1 cellular context compared by ENCODE assay signal in genomic region chr12:66169221-66170170, GRCh38.
TF ChIP-seq lines count a peak whose summit lies in the region.

A gene with protein sequence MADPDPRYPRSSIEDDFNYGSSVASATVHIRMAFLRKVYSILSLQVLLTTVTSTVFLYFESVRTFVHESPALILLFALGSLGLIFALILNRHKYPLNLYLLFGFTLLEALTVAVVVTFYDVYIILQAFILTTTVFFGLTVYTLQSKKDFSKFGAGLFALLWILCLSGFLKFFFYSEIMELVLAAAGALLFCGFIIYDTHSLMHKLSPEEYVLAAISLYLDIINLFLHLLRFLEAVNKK (minus strand): TSS chr12:66169996. CDS start chr12:66169951, 45 bp downstream.

TF ChIP-seq in HepG2, 621 proteins besides CTCF, POLR2A, EP300 and RAD21 (continued from another document and continues in another):
- TF ChIP-seq, protein P1, sequence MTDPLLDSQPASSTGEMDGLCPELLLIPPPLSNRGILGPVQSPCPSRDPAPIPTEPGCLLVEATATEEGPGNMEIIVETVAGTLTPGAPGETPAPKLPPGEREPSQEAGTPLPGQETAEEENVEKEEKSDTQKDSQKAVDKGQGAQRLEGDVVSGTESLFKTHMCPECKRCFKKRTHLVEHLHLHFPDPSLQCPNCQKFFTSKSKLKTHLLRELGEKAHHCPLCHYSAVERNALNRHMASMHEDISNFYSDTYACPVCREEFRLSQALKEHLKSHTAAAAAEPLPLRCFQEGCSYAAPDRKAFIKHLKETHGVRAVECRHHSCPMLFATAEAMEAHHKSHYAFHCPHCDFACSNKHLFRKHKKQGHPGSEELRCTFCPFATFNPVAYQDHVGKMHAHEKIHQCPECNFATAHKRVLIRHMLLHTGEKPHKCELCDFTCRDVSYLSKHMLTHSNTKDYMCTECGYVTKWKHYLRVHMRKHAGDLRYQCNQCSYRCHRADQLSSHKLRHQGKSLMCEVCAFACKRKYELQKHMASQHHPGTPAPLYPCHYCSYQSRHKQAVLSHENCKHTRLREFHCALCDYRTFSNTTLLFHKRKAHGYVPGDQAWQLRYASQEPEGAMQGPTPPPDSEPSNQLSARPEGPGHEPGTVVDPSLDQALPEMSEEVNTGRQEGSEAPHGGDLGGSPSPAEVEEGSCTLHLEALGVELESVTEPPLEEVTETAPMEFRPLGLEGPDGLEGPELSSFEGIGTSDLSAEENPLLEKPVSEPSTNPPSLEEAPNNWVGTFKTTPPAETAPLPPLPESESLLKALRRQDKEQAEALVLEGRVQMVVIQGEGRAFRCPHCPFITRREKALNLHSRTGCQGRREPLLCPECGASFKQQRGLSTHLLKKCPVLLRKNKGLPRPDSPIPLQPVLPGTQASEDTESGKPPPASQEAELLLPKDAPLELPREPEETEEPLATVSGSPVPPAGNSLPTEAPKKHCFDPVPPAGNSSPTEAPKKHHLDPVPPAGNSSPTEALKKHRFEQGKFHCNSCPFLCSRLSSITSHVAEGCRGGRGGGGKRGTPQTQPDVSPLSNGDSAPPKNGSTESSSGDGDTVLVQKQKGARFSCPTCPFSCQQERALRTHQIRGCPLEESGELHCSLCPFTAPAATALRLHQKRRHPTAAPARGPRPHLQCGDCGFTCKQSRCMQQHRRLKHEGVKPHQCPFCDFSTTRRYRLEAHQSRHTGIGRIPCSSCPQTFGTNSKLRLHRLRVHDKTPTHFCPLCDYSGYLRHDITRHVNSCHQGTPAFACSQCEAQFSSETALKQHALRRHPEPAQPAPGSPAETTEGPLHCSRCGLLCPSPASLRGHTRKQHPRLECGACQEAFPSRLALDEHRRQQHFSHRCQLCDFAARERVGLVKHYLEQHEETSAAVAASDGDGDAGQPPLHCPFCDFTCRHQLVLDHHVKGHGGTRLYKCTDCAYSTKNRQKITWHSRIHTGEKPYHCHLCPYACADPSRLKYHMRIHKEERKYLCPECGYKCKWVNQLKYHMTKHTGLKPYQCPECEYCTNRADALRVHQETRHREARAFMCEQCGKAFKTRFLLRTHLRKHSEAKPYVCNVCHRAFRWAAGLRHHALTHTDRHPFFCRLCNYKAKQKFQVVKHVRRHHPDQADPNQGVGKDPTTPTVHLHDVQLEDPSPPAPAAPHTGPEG (CRISPR knock-in tag; IDR thresholded peaks at IDR 0.05): peak; percentile 60; the same call in 1 of the 2 replicates
- TF ChIP-seq, protein P2, sequence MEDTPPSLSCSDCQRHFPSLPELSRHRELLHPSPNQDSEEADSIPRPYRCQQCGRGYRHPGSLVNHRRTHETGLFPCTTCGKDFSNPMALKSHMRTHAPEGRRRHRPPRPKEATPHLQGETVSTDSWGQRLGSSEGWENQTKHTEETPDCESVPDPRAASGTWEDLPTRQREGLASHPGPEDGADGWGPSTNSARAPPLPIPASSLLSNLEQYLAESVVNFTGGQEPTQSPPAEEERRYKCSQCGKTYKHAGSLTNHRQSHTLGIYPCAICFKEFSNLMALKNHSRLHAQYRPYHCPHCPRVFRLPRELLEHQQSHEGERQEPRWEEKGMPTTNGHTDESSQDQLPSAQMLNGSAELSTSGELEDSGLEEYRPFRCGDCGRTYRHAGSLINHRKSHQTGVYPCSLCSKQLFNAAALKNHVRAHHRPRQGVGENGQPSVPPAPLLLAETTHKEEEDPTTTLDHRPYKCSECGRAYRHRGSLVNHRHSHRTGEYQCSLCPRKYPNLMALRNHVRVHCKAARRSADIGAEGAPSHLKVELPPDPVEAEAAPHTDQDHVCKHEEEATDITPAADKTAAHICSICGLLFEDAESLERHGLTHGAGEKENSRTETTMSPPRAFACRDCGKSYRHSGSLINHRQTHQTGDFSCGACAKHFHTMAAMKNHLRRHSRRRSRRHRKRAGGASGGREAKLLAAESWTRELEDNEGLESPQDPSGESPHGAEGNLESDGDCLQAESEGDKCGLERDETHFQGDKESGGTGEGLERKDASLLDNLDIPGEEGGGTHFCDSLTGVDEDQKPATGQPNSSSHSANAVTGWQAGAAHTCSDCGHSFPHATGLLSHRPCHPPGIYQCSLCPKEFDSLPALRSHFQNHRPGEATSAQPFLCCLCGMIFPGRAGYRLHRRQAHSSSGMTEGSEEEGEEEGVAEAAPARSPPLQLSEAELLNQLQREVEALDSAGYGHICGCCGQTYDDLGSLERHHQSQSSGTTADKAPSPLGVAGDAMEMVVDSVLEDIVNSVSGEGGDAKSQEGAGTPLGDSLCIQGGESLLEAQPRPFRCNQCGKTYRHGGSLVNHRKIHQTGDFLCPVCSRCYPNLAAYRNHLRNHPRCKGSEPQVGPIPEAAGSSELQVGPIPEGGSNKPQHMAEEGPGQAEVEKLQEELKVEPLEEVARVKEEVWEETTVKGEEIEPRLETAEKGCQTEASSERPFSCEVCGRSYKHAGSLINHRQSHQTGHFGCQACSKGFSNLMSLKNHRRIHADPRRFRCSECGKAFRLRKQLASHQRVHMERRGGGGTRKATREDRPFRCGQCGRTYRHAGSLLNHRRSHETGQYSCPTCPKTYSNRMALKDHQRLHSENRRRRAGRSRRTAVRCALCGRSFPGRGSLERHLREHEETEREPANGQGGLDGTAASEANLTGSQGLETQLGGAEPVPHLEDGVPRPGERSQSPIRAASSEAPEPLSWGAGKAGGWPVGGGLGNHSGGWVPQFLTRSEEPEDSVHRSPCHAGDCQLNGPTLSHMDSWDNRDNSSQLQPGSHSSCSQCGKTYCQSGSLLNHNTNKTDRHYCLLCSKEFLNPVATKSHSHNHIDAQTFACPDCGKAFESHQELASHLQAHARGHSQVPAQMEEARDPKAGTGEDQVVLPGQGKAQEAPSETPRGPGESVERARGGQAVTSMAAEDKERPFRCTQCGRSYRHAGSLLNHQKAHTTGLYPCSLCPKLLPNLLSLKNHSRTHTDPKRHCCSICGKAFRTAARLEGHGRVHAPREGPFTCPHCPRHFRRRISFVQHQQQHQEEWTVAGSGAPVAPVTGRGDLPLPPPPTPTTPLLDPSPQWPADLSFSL (CRISPR knock-in tag; IDR thresholded peaks at IDR 0.05): no peak
- TF ChIP-seq TRIM24 (CRISPR knock-in tag; IDR thresholded peaks at IDR 0.05): no peak
- peak; percentile 67 for TF ChIP-seq ZSCAN22 (CRISPR knock-in tag; IDR thresholded peaks at IDR 0.05)
- peak; percentile 60; the same call in 1 of the 2 replicates for TF ChIP-seq ZNF383 (CRISPR knock-in tag; IDR thresholded peaks at IDR 0.05; ENCODE audit: borderline replicate concordance)
- TF ChIP-seq, protein P3, sequence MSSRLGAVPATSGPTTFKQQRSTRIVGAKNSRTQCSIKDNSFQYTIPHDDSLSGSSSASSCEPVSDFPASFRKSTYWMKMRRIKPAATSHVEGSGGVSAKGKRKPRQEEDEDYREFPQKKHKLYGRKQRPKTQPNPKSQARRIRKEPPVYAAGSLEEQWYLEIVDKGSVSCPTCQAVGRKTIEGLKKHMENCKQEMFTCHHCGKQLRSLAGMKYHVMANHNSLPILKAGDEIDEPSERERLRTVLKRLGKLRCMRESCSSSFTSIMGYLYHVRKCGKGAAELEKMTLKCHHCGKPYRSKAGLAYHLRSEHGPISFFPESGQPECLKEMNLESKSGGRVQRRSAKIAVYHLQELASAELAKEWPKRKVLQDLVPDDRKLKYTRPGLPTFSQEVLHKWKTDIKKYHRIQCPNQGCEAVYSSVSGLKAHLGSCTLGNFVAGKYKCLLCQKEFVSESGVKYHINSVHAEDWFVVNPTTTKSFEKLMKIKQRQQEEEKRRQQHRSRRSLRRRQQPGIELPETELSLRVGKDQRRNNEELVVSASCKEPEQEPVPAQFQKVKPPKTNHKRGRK (CRISPR knock-in tag; IDR thresholded peaks at IDR 0.05): no peak
- peak; percentile 24 for TF ChIP-seq TBL1XR1 (IDR thresholded peaks at IDR 0.05; ENCODE audit: borderline replicate concordance, low read length, partially characterized antibody)
- no peak for TF ChIP-seq HHEX (CRISPR knock-in tag; IDR thresholded peaks at IDR 0.05)
- TF ChIP-seq CHD2 (IDR thresholded peaks at IDR 0.05; ENCODE audit: low read depth, low read length): no peak
- 0 out of 2 replicates have a peak, but pooled peaks have one; percentile 71 for TF ChIP-seq ZFP36L2 (CRISPR knock-in tag; IDR thresholded peaks at IDR 0.05)
- TF ChIP-seq, protein P4, sequence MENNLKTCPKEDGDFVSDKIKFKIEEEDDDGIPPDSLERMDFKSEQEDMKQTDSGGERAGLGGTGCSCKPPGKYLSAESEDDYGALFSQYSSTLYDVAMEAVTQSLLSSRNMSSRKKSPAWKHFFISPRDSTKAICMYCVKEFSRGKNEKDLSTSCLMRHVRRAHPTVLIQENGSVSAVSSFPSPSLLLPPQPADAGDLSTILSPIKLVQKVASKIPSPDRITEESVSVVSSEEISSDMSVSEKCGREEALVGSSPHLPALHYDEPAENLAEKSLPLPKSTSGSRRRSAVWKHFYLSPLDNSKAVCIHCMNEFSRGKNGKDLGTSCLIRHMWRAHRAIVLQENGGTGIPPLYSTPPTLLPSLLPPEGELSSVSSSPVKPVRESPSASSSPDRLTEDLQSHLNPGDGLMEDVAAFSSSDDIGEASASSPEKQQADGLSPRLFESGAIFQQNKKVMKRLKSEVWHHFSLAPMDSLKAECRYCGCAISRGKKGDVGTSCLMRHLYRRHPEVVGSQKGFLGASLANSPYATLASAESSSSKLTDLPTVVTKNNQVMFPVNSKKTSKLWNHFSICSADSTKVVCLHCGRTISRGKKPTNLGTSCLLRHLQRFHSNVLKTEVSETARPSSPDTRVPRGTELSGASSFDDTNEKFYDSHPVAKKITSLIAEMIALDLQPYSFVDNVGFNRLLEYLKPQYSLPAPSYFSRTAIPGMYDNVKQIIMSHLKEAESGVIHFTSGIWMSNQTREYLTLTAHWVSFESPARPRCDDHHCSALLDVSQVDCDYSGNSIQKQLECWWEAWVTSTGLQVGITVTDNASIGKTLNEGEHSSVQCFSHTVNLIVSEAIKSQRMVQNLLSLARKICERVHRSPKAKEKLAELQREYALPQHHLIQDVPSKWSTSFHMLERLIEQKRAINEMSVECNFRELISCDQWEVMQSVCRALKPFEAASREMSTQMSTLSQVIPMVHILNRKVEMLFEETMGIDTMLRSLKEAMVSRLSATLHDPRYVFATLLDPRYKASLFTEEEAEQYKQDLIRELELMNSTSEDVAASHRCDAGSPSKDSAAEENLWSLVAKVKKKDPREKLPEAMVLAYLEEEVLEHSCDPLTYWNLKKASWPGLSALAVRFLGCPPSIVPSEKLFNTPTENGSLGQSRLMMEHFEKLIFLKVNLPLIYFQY (CRISPR knock-in tag; IDR thresholded peaks at IDR 0.05; ENCODE audit: borderline replicate concordance): no peak; the same call in none of the 2 replicates
- no peak for TF ChIP-seq MZF1 (CRISPR knock-in tag; IDR thresholded peaks at IDR 0.05; ENCODE audit: borderline replicate concordance)
- TF ChIP-seq, protein P5, sequence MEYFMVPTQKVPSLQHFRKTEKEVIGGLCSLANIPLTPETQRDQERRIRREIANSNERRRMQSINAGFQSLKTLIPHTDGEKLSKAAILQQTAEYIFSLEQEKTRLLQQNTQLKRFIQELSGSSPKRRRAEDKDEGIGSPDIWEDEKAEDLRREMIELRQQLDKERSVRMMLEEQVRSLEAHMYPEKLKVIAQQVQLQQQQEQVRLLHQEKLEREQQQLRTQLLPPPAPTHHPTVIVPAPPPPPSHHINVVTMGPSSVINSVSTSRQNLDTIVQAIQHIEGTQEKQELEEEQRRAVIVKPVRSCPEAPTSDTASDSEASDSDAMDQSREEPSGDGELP (IDR thresholded peaks at IDR 0.05; ENCODE audit: borderline replicate concordance, low read depth): no peak
- TF ChIP-seq REL (CRISPR knock-in tag; conservative IDR thresholded peaks at IDR 0.05): no peak
- TF ChIP-seq IKZF4 (CRISPR knock-in tag; IDR thresholded peaks at IDR 0.05; ENCODE audit: borderline replicate concordance, low read depth, not compliant biosample characterization): peak; percentile 55
- peak; percentile 22; the same call in 1 of the 2 replicates for TF ChIP-seq MEF2D (CRISPR knock-in tag; IDR thresholded peaks at IDR 0.05)
- TF ChIP-seq ZNF589 (CRISPR knock-in tag; conservative IDR thresholded peaks at IDR 0.05): no peak
- TF ChIP-seq ZNF576 (CRISPR knock-in tag; IDR thresholded peaks at IDR 0.05): peak; percentile 71; the same call in 1 of the 2 replicates
- peak; percentile 87 for TF ChIP-seq AGO2 (optimal IDR thresholded peaks at IDR 0.05; ENCODE audit: low read depth, low read length)
- peak; percentile 83 for TF ChIP-seq GATAD1 (CRISPR knock-in tag; IDR thresholded peaks at IDR 0.05)
- TF ChIP-seq JUNB (CRISPR knock-in tag; IDR thresholded peaks at IDR 0.05; ENCODE audit: borderline replicate concordance): no peak
- no peak for TF ChIP-seq GTF2F1 (IDR thresholded peaks at IDR 0.05; ENCODE audit: low read length)
- TF ChIP-seq RBFOX2 (IDR thresholded peaks at IDR 0.05; ENCODE audit: low read depth, low read length): peak; percentile 87
- no peak for TF ChIP-seq ZNF776 (CRISPR knock-in tag; IDR thresholded peaks at IDR 0.05)
- no peak for TF ChIP-seq ZBTB20 (CRISPR knock-in tag; IDR thresholded peaks at IDR 0.05; ENCODE audit: borderline replicate concordance, low read depth)
- TF ChIP-seq PAX8 (CRISPR knock-in tag; IDR thresholded peaks at IDR 0.05; ENCODE audit: borderline replicate concordance): peak; percentile 97; the same call in 1 of the 2 replicates
- TF ChIP-seq, protein P6, sequence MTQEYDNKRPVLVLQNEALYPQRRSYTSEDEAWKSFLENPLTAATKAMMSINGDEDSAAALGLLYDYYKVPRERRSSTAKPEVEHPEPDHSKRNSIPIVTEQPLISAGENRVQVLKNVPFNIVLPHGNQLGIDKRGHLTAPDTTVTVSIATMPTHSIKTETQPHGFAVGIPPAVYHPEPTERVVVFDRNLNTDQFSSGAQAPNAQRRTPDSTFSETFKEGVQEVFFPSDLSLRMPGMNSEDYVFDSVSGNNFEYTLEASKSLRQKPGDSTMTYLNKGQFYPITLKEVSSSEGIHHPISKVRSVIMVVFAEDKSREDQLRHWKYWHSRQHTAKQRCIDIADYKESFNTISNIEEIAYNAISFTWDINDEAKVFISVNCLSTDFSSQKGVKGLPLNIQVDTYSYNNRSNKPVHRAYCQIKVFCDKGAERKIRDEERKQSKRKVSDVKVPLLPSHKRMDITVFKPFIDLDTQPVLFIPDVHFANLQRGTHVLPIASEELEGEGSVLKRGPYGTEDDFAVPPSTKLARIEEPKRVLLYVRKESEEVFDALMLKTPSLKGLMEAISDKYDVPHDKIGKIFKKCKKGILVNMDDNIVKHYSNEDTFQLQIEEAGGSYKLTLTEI (CRISPR knock-in tag; conservative IDR thresholded peaks at IDR 0.05): no peak
- TF ChIP-seq ZNF431 (CRISPR knock-in tag; IDR thresholded peaks at IDR 0.05; ENCODE audit: borderline replicate concordance, low read depth): peak; percentile 70; the same call in 1 of the 2 replicates
- peak; percentile 66; the same call in 1 of the 2 replicates for TF ChIP-seq ARNTL (CRISPR knock-in tag; IDR thresholded peaks at IDR 0.05)
- TF ChIP-seq SUZ12 (IDR thresholded peaks at IDR 0.05; ENCODE audit: low read depth, low read length): no peak
- no peak for TF ChIP-seq ZNF879 (CRISPR knock-in tag; IDR thresholded peaks at IDR 0.05)
- TF ChIP-seq TERF1 (CRISPR knock-in tag; IDR thresholded peaks at IDR 0.05): 0 out of 2 replicates have a peak, but pooled peaks have one; percentile 68
- TF ChIP-seq ZFP36L1 (CRISPR knock-in tag; IDR thresholded peaks at IDR 0.05): peak; percentile 92; the same call in 1 of the 2 replicates
